ENCODE assay signal across 26 cellular contexts in genomic region chr4:31146366-31146765, GRCh38.
"Had no signal": no experiment of that assay in that cellular context is flagged by ENCODE, and none has a peak within 500 bp of the region (broad histone marks: within the 10 kb centered on the region; RNA-seq: fewer than 3 reads in every experiment).

No MANE protein-coding gene starts in this region.

- H3K27me3 Mint-ChIP-seq: activated CD4-positive, alpha-beta T cell treated with anti-CD3 and anti-CD28 coated beads for 36 hours; activated naive CD8-positive, alpha-beta T cell; memory B cell; naive B cell; stimulated activated memory B cell treated with anti-CD40 and anti-IgM and Interleukin-4, amounts not matched to agents 10 μg/mL and 1 μg/mL and 100 μg/mL, for 72 hours had no signal

- H3K9me3 Mint-ChIP-seq: WTC11 had no signal

- H3K36me3 Mint-ChIP-seq: activated naive CD8-positive, alpha-beta T cell; immature natural killer cell; memory B cell; naive B cell; stimulated activated memory B cell treated with anti-CD40 and anti-IgM and Interleukin-4, amounts not matched to agents 10 μg/mL and 1 μg/mL and 100 μg/mL, for 72 hours; WTC11 had no signal

- H3K9me3 ChIP-seq: adrenal gland, ascending aorta, breast epithelium, stomach, suprapubic skin, tibial nerve had no signal

- DNase-seq: activated CD4-positive, alpha-beta T cell treated with anti-CD3 and anti-CD28 coated beads for 36 hours; activated CD4-positive, alpha-beta T cell treated with anti-CD3 and anti-CD28 coated beads, Interleukin-2, amount 50 U/mL, for 48 hours; activated CD8-positive, alpha-beta memory T cell treated with anti-CD3 and anti-CD28 coated beads, Interleukin-2, amount 50 U/mL, for 48 hours; activated naive CD4-positive, alpha-beta T cell; activated T-cell treated with anti-CD3 and anti-CD28 coated beads, Interleukin-2, amount 50 U/mL, for 4 hours; adrenal gland; erythroblast; immature natural killer cell; naive B cell; nucleus accumbens; posterior cingulate gyrus; stimulated activated CD4-positive, alpha-beta T cell treated with anti-CD3 and anti-CD28 coated beads, Interleukin-15, amount 100 ng/mL, for 24 hours; stomach; T-helper 9 cell had no signal

- H3K4me3 ChIP-seq: adrenal gland, ascending aorta, breast epithelium, coronary artery, smooth muscle cell, stomach, suprapubic skin, tibial nerve had no signal

- H3K4me3 Mint-ChIP-seq: activated CD4-positive, alpha-beta T cell treated with anti-CD3 and anti-CD28 coated beads for 36 hours; activated naive CD8-positive, alpha-beta T cell; activated T-cell treated with anti-CD3 and anti-CD28 coated beads, Interleukin-2, amount 50 U/mL, for 4 hours; immature natural killer cell; memory B cell; naive B cell; stimulated activated memory B cell treated with anti-CD40 and anti-IgM and Interleukin-4, amounts not matched to agents 10 μg/mL and 1 μg/mL and 100 μg/mL, for 72 hours; WTC11 had no signal

- H3K4me1 ChIP-seq: adrenal gland, ascending aorta, breast epithelium, suprapubic skin, tibial nerve had no signal

- H3K4me1 Mint-ChIP-seq: activated CD4-positive, alpha-beta T cell treated with anti-CD3 and anti-CD28 coated beads for 36 hours; immature natural killer cell; memory B cell; naive B cell; stimulated activated memory B cell treated with anti-CD40 and anti-IgM and Interleukin-4, amounts not matched to agents 10 μg/mL and 1 μg/mL and 100 μg/mL, for 72 hours had no signal

- H3K27me3 ChIP-seq: adrenal gland, ascending aorta, breast epithelium, stomach, suprapubic skin, tibial nerve had no signal

- H3K27ac ChIP-seq: adrenal gland, ascending aorta, breast epithelium, coronary artery, stomach, suprapubic skin, tibial nerve had no signal

- ATAC-seq: activated CD4-positive, alpha-beta T cell treated with anti-CD3 and anti-CD28 coated beads for 36 hours; activated T-cell treated with anti-CD3 and anti-CD28 coated beads, Interleukin-2, amount 50 U/mL, for 4 hours; sciatic nerve; stimulated activated memory B cell treated with anti-CD40 and anti-IgM and Interleukin-4, amounts not matched to agents 10 μg/mL and 1 μg/mL and 100 μg/mL, for 72 hours; WTC11 had no signal

- H3K4me2 ChIP-seq: smooth muscle cell had no signal

- H3K36me3 ChIP-seq: adrenal gland, breast epithelium, tibial nerve had no signal

- H3K27ac Mint-ChIP-seq: activated CD4-positive, alpha-beta T cell treated with anti-CD3 and anti-CD28 coated beads for 36 hours; activated naive CD8-positive, alpha-beta T cell; activated T-helper 2 cell treated with anti-CD3 and anti-CD28 coated beads, Interferon-gamma antibody, Interleukin-2, Interleukin-4, amounts not matched to agents 10 μg/mL and 5 μg/mL and 100 μg/mL, durations not matched to agents 14 hours and 24 hours and 36 hours; immature natural killer cell; memory B cell; naive B cell; stimulated activated memory B cell treated with anti-CD40 and anti-IgM and Interleukin-4, amounts not matched to agents 10 μg/mL and 1 μg/mL and 100 μg/mL, for 72 hours had no signal
